ENCODE assay signal across 12 cellular contexts in genomic region chr22:35834080-35834479, GRCh38.
DNase-seq lines count a peak whose midpoint lies in the region; ATAC-seq and TF ChIP-seq lines count a peak whose summit lies in the region.
"Had no signal": no experiment of that assay in that cellular context is flagged by ENCODE, and none has a peak within 500 bp of the region (broad histone marks: within the 10 kb centered on the region; RNA-seq: fewer than 3 reads in every experiment).

No MANE protein-coding gene starts in this region.

- H3K4me3 Mint-ChIP-seq in mesothelial cell of epicardium = peak overlapping the region; percentile 72
- no peak overlapping the region for H3K4me3 Mint-ChIP-seq in activated CD8-positive, alpha-beta T cell treated with anti-CD3 and anti-CD28 coated beads for 36 hours
- H3K4me3 Mint-ChIP-seq: activated T-helper 17 cell treated with anti-CD3 and anti-CD28 coated beads, Interleukin-2, amount 50 U/mL, for 72 hours had no signal

- no peaks in the 10 kb centered on the region for H3K27me3 ChIP-seq in left ventricle myocardium inferior (ENCODE audit: low read depth)
- H3K27me3 ChIP-seq in breast epithelium = no peaks in the 10 kb centered on the region
- H3K27me3 ChIP-seq in esophagus squamous epithelium = no peaks in the 10 kb centered on the region
- H3K27me3 ChIP-seq: BE2C had no signal

- intact Hi-C loops in left ventricle myocardium inferior (cut with micrococcal nuclease) = no loop called here
- intact Hi-C loops in Right ventricle myocardium inferior (cut with DNase I) = no loop called here
- intact Hi-C loops in breast epithelium (cut with DNase I; ENCODE audit: low total_unique reads) = no loop called here
- intact Hi-C loops in esophagus squamous epithelium (cut with DNase I) = no loop called here
- intact Hi-C loops in activated CD8-positive, alpha-beta T cell treated with anti-CD3 and anti-CD28 coated beads for 36 hours (cut with micrococcal nuclease) = no loop called here

- H3K36me3 Mint-ChIP-seq in mesothelial cell of epicardium = peaks cover 7% of the 10 kb centered on the region
- H3K36me3 Mint-ChIP-seq in activated CD8-positive, alpha-beta T cell treated with anti-CD3 and anti-CD28 coated beads for 36 hours (ENCODE audit: low read depth) = no peaks in the 10 kb centered on the region

- peak overlapping the region; percentile 97 for H3K27ac Mint-ChIP-seq in mesothelial cell of epicardium
- H3K27ac Mint-ChIP-seq in activated CD8-positive, alpha-beta T cell treated with anti-CD3 and anti-CD28 coated beads for 36 hours = no peak overlapping the region
- H3K27ac Mint-ChIP-seq: activated T-helper 17 cell treated with anti-CD3 and anti-CD28 coated beads, Interleukin-2, amount 50 U/mL, for 72 hours had no signal

- H3K4me1 Mint-ChIP-seq in mesothelial cell of epicardium = peaks cover 59% of the 10 kb centered on the region
- peaks cover 16% of the 10 kb centered on the region for H3K4me1 Mint-ChIP-seq in activated CD8-positive, alpha-beta T cell treated with anti-CD3 and anti-CD28 coated beads for 36 hours (ENCODE audit: low read depth)

- H3K27ac ChIP-seq in left ventricle myocardium inferior (replicated peaks) = peak overlapping the region; percentile 88
- H3K27ac ChIP-seq in breast epithelium = peak overlapping the region; percentile 39 to 77
- peak overlapping the region in 2 of 4 donors; percentile 80 to 84 for H3K27ac ChIP-seq in esophagus squamous epithelium

- no peak overlapping the region for H3K4me3 ChIP-seq in left ventricle myocardium inferior
- no peak overlapping the region for H3K4me3 ChIP-seq in breast epithelium
- no peak overlapping the region for H3K4me3 ChIP-seq in esophagus squamous epithelium

- TF ChIP-seq POLR2A in breast epithelium (IDR thresholded peaks at IDR 0.05) (no peak), esophagus squamous epithelium (IDR thresholded peaks at IDR 0.05) (no peak)

- no peaks in the 10 kb centered on the region for H3K9me3 ChIP-seq in left ventricle myocardium inferior (replicated peaks)
- H3K9me3 ChIP-seq in breast epithelium = no peaks in the 10 kb centered on the region
- no peaks in the 10 kb centered on the region for H3K9me3 ChIP-seq in esophagus squamous epithelium
- H3K9me3 ChIP-seq: BE2C had no signal

- 29 to 32% methylated on average over 4 of the region's 4 CpGs for WGBS in esophagus squamous epithelium, 2 donors

- TF ChIP-seq CTCF in left ventricle myocardium inferior (IDR thresholded peaks at IDR 0.05; ENCODE audit: borderline replicate concordance) (no peak), breast epithelium (IDR thresholded peaks at IDR 0.05) (no peak), mesothelial cell of epicardium (IDR thresholded peaks at IDR 0.05; ENCODE audit: unreplicated experiment) (no peak), esophagus squamous epithelium (IDR thresholded peaks at IDR 0.05) (no peak)
- TF ChIP-seq CTCF in activated CD8-positive, alpha-beta T cell treated with anti-CD3 and anti-CD28 coated beads for 36 hours (IDR thresholded peaks at IDR 0.05) = no peak

- DNase-seq in left ventricle myocardium inferior = no peak
- DNase-seq in Right ventricle myocardium inferior (ENCODE audit: missing footprints) = no peak
- no peak for DNase-seq in breast epithelium (ENCODE audit: low spot score in 2 of 2)
- no peak for DNase-seq in mesothelial cell of epicardium (ENCODE audit: low spot score in 2 of 2, unreplicated experiment in 2 of 2)
- no peak for DNase-seq in esophagus squamous epithelium (lab: John Stamatoyannopoulos, UW)
- no peak for DNase-seq in HK-2 (ENCODE audit: unreplicated experiment)
- no peak for DNase-seq in activated CD8-positive, alpha-beta T cell treated with anti-CD3 and anti-CD28 coated beads for 36 hours
- DNase-seq in NCI-H146 (lab: John Stamatoyannopoulos, UW) = no peak
- DNase-seq: BE2C, NCI-H2227 treated with DMSO at 0.1 percent for 48 hours, SHP77 had no signal

- H3K4me1 ChIP-seq in left ventricle myocardium inferior = peaks cover 93% of the 10 kb centered on the region
- peaks cover 0 to 13% of the 10 kb centered on the region in 2 donors for H3K4me1 ChIP-seq in breast epithelium
- peaks cover 12 to 66% (median 37%) of the 10 kb centered on the region in 3 donors for H3K4me1 ChIP-seq in esophagus squamous epithelium

- peaks cover 3% of the 10 kb centered on the region for H3K9me3 Mint-ChIP-seq in mesothelial cell of epicardium
- H3K9me3 Mint-ChIP-seq in activated CD8-positive, alpha-beta T cell treated with anti-CD3 and anti-CD28 coated beads for 36 hours = no peaks in the 10 kb centered on the region
- H3K9me3 Mint-ChIP-seq: activated T-helper 17 cell treated with anti-CD3 and anti-CD28 coated beads, Interleukin-2, amount 50 U/mL, for 72 hours had no signal

- no peaks in the 10 kb centered on the region for H3K27me3 Mint-ChIP-seq in mesothelial cell of epicardium (ENCODE audit: low read depth)
- H3K27me3 Mint-ChIP-seq in activated CD8-positive, alpha-beta T cell treated with anti-CD3 and anti-CD28 coated beads for 36 hours = peaks cover 5% of the 10 kb centered on the region

- CTCF ChIA-PET in activated CD8-positive, alpha-beta T cell treated with anti-CD3 and anti-CD28 coated beads for 36 hours (lab: Charles Lee) = interaction anchor here (1.9 kb wide), 1 partner anchor 231 kb away, joined by 4 read pairs; no protein-coding TSS in a partner anchor

- no peak for ATAC-seq in Right ventricle myocardium inferior
- no peak for ATAC-seq in activated CD8-positive, alpha-beta T cell treated with anti-CD3 and anti-CD28 coated beads for 36 hours
- ATAC-seq: activated T-helper 17 cell treated with anti-CD3 and anti-CD28 coated beads, Interleukin-2, amount 50 U/mL, for 72 hours had no signal

- H3K36me3 ChIP-seq in left ventricle myocardium inferior (no peaks in the 10 kb centered on the region), breast epithelium (no peaks in the 10 kb centered on the region), esophagus squamous epithelium (no peaks in the 10 kb centered on the region)

- POLR2A ChIA-PET in activated CD8-positive, alpha-beta T cell treated with anti-CD3 and anti-CD28 coated beads for 36 hours (lab: Charles Lee) = no interaction called here
